In genomic region chr2:231781798-231782726, GRCh38 we compare ENCODE assay signal across 8 cellular contexts. TPM values are rescaled to one million over a fixed set of nuclear protein-coding genes. Genes with fewer than 3 reads are reported as not detected.
DNase-seq lines count a peak whose midpoint lies in the region; ATAC-seq and TF ChIP-seq lines count a peak whose summit lies in the region.

No MANE protein-coding gene starts in this region.

- peak; percentile 48 for DNase-seq in AG10803 (ENCODE audit: low read depth)
- DNase-seq in H7 = no peak
- no peak for DNase-seq in SK-N-MC (ENCODE audit: low read depth, low spot score)
- DNase-seq in dermis blood vessel endothelial cell = peak; percentile 75
- DNase-seq in medulla oblongata (ENCODE audit: extremely low spot score) = peak; percentile 60
- DNase-seq in type B pancreatic cell (ENCODE audit: extremely low spot score, unreplicated experiment) = no peak
- DNase-seq in T-helper 9 cell = no peak

- no peaks in the 10 kb centered on the region for H3K9me3 ChIP-seq in SK-N-MC (ENCODE audit: low read depth, low read length)

- peak overlapping the region; percentile 66 for H3K9ac ChIP-seq in SK-N-MC (ENCODE audit: insufficient read length)

- peak overlapping the region; percentile 98 for H3K4me3 Mint-ChIP-seq in type B pancreatic cell

- H3K27ac Mint-ChIP-seq in type B pancreatic cell = peak overlapping the region; percentile 94

- peaks cover 6% of the 10 kb centered on the region for H3K27me3 Mint-ChIP-seq in type B pancreatic cell

- H3K9me3 Mint-ChIP-seq in type B pancreatic cell = no peaks in the 10 kb centered on the region

- H3K27ac ChIP-seq in SK-N-MC = no peak overlapping the region

- H3K4me3 ChIP-seq in AG10803 (ENCODE audit: low read length) (peak overlapping the region; percentile 92), H7 (ENCODE audit: insufficient read depth, low read depth, low read length) (peak overlapping the region; percentile 78), SK-N-MC (peak overlapping the region; percentile 84)

- H3K27me3 ChIP-seq in H7 (ENCODE audit: control insufficient read depth, insufficient read depth, low read length) = peaks cover 2% of the 10 kb centered on the region

- peaks cover 39% of the 10 kb centered on the region for H3K4me1 Mint-ChIP-seq in type B pancreatic cell (ENCODE audit: unreplicated experiment)

- H3K36me3 ChIP-seq in H7 (replicated peaks; ENCODE audit: control insufficient read depth, insufficient read depth, low read length) (no peaks in the 10 kb centered on the region), SK-N-MC (ENCODE audit: insufficient read depth, low read length) (no peaks in the 10 kb centered on the region)

- ATAC-seq in GM18909 (IDR thresholded peaks at IDR 0.05; ENCODE audit: poor library complexity, unreplicated experiment) = no peak

- TF ChIP-seq CTCF in AG10803 (conservative IDR thresholded peaks at IDR 0.05; ENCODE audit: low read length) = no peak
- no peak for TF ChIP-seq CTCF in type B pancreatic cell (conservative IDR thresholded peaks at IDR 0.05)

- H3K36me3 Mint-ChIP-seq in type B pancreatic cell = no peaks in the 10 kb centered on the region

RNA-seq across cellular contexts. Expression of gene PDE6D, which starts 1.0 kb away (rescaled TPM):
- 28.9 and 30.1 TPM in 2 replicates for total RNA-seq in H7 (2014; rRNA removed; shearing (Covaris generic))
- total RNA-seq in dermis blood vessel endothelial cell (22.7 and 29.8 TPM in 2 replicates), type B pancreatic cell (ENCODE audit: low replicate concordance) (15.3 and 24.3 TPM in 2 replicates)

RNA-seq across cellular contexts. Expression of gene COPS7B, which starts 4.2 kb away (rescaled TPM):
- total RNA-seq in H7 (2014; rRNA removed; shearing (Covaris generic)) = 43.4 and 44.4 TPM in 2 replicates
- total RNA-seq in dermis blood vessel endothelial cell (16.7 and 18.6 TPM in 2 replicates), type B pancreatic cell (ENCODE audit: low replicate concordance) (36.4 and 48.1 TPM in 2 replicates)

Comparison
In these comparisons a context has a peak if more than half of its experiments do, and no peak if none do; other contexts are left out.
1. DNase-seq: peak in AG10803 (single experiment), dermis blood vessel endothelial cell (single experiment) and medulla oblongata (single experiment); none in H7 (single experiment), SK-N-MC (single experiment), type B pancreatic cell (single experiment) and T-helper 9 cell (single experiment).
2. Peak in every context shown above with its lines, with median percentiles within 50 percentile points of each other: H3K4me3 ChIP-seq.